In the genomic region with DNA sequence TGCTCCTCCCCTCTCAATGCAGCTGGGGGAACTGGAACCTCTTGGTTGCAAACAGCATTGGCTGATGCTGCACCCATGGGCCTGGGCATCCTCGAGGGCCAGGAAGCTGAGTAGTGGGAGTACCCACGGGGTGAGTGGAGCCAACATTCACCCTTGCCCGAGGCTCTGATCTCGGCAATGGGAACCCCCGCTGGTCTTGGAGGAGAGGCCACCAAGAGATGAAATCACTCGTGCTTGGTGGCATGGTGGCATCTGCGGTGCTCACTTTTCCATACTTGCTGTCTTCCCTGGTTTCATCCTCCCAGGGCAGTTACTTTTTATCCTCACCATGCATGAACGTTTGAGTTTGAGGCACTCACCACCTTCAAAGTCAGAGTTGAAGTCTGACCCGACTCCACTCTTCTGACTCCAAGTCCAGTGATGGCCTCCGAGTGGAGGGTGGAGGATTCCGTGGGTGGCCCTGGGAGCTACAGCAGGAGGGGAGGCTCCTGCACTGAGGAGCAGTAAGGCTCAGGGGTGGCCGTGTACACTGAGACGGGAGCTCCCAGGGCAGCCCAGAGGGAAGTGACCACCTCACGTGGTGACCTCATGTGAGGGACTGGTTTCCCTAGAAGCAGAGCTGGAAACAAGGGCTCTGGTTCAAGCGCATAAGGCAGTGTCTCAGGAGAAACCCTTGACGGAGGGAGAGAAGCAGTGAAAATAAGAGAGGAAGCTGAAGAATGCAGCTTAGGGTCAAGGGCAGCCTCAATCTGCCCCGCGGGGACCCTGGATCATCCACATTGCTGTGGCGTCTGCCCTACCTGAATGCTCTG, we compare ENCODE assay signal across 24 cellular contexts.
"Had no signal": no experiment of that assay in that cellular context is flagged by ENCODE, and none has a peak within 500 bp of the region (broad histone marks: within the 10 kb centered on the region; RNA-seq: fewer than 3 reads in every experiment).

No MANE protein-coding gene starts in this region.

- H3K4me3 ChIP-seq: gastrocnemius medialis had no signal

- H3K9me3 Mint-ChIP-seq: activated CD8-positive, alpha-beta T cell treated with anti-CD3 and anti-CD28 coated beads for 36 hours; activated T-cell treated with anti-CD3 and anti-CD28 coated beads, Interleukin-2, amount 50 U/mL, for 4 hours; activated T-helper 17 cell treated with anti-CD3 and anti-CD28 coated beads, Interleukin-2, amount 50 U/mL, for 72 hours; central memory CD8-positive, alpha-beta T cell had no signal

- H3K9me3 ChIP-seq: gastrocnemius medialis had no signal

- H3K27me3 ChIP-seq: brain microvascular endothelial cell, foreskin keratinocyte, gastrocnemius medialis had no signal

- H3K4me1 ChIP-seq: foreskin keratinocyte, gastrocnemius medialis had no signal

- H3K27me3 Mint-ChIP-seq: activated CD4-positive, alpha-beta T cell treated with anti-CD3 and anti-CD28 coated beads, Interleukin-2, amount 10 ng/mL, durations not matched to agents 7 days and 5 days; activated CD8-positive, alpha-beta T cell treated with anti-CD3 and anti-CD28 coated beads for 36 hours; activated T-helper 17 cell treated with anti-CD3 and anti-CD28 coated beads, Interleukin-2, amount 50 U/mL, for 72 hours; central memory CD8-positive, alpha-beta T cell had no signal

- H3K27ac ChIP-seq: brain microvascular endothelial cell, foreskin keratinocyte, gastrocnemius medialis had no signal

- H3K4me1 Mint-ChIP-seq: activated CD4-positive, alpha-beta T cell treated with anti-CD3 and anti-CD28 coated beads, Interleukin-2, amount 10 ng/mL, durations not matched to agents 7 days and 5 days; activated T-helper 17 cell treated with anti-CD3 and anti-CD28 coated beads, Interleukin-2, amount 50 U/mL, for 72 hours; central memory CD8-positive, alpha-beta T cell had no signal

- DNase-seq: activated CD4-positive, alpha-beta T cell treated with anti-CD3 and anti-CD28 coated beads for 4 hours; activated CD4-positive, alpha-beta T cell treated with anti-CD3 and anti-CD28 coated beads, Interleukin-2, amount 10 ng/mL, durations not matched to agents 7 days and 5 days; activated CD4-positive, alpha-beta T cell treated with anti-CD3 and anti-CD28 coated beads, Interleukin-2, amount 50 U/mL, for 4 hours; activated CD4-positive, CD25-positive, alpha-beta regulatory T cell; activated CD4-positive, CD25-positive, alpha-beta regulatory T cell treated with anti-CD3 and anti-CD28 coated beads, Interleukin-2, amount 50 U/mL, for 72 hours; activated CD8-positive, alpha-beta T cell treated with anti-CD3 and anti-CD28 coated beads for 36 hours; activated effector memory CD4-positive, alpha-beta T cell treated with Interleukin-2 at 50 U/mL for 16 hours; activated gamma-delta T cell treated with Interleukin-2 at 50 U/mL for 16 hours; activated naive CD4-positive, alpha-beta T cell treated with anti-CD3 and anti-CD28 coated beads, Interleukin-2, amount 50 U/mL, for 16 hours; activated naive CD4-positive, alpha-beta T cell treated with Interleukin-2 at 50 U/mL for 16 hours; activated T-cell treated with anti-CD3 and anti-CD28 coated beads, Interleukin-2, amount 50 U/mL, for 4 hours; amniotic stem cell; anterior cingulate cortex; brain microvascular endothelial cell; cortex of kidney; effector CD8-positive, alpha-beta T cell; foreskin keratinocyte; gastrocnemius medialis; glutamatergic neuron; T-helper 2 cell had no signal

- H3K36me3 Mint-ChIP-seq: activated naive CD8-positive, alpha-beta T cell had no signal

- H3K4me3 Mint-ChIP-seq: activated CD4-positive, alpha-beta T cell treated with anti-CD3 and anti-CD28 coated beads, Interleukin-2, amount 10 ng/mL, durations not matched to agents 7 days and 5 days; activated CD8-positive, alpha-beta T cell treated with anti-CD3 and anti-CD28 coated beads for 36 hours; activated naive CD8-positive, alpha-beta T cell; activated T-cell treated with anti-CD3 and anti-CD28 coated beads, Interleukin-2, amount 50 U/mL, for 4 hours; activated T-helper 17 cell treated with anti-CD3 and anti-CD28 coated beads, Interleukin-2, amount 50 U/mL, for 72 hours; central memory CD8-positive, alpha-beta T cell had no signal

- ATAC-seq: activated CD8-positive, alpha-beta T cell treated with anti-CD3 and anti-CD28 coated beads for 36 hours; activated T-cell treated with anti-CD3 and anti-CD28 coated beads, Interleukin-2, amount 50 U/mL, for 4 hours; activated T-helper 17 cell treated with anti-CD3 and anti-CD28 coated beads, Interleukin-2, amount 50 U/mL, for 72 hours; esophagus mucosa; foreskin keratinocyte; gastrocnemius medialis had no signal

- H3K36me3 ChIP-seq: brain microvascular endothelial cell, gastrocnemius medialis had no signal

- H3K27ac Mint-ChIP-seq: activated CD4-positive, alpha-beta T cell treated with anti-CD3 and anti-CD28 coated beads, Interleukin-2, amount 10 ng/mL, durations not matched to agents 7 days and 5 days; activated CD8-positive, alpha-beta T cell treated with anti-CD3 and anti-CD28 coated beads for 36 hours; activated naive CD8-positive, alpha-beta T cell; activated T-helper 17 cell treated with anti-CD3 and anti-CD28 coated beads, Interleukin-2, amount 50 U/mL, for 72 hours had no signal
